ENCODE assay signal across 1 cellular context in genomic region chr12:47818701-47819543, GRCh38.
TF ChIP-seq lines count a peak whose summit lies in the region.

No MANE protein-coding gene starts in this region.

TF ChIP-seq in HEK293, 187 proteins besides CTCF, POLR2A, EP300 and RAD21 (continued from another document):
- TF ChIP-seq PRDM10 (tag by site-specific recombination; IDR thresholded peaks at IDR 0.05) (peak; percentile 67), ZIC2 (tag by site-specific recombination; IDR thresholded peaks at IDR 0.05) (peak; percentile 44)
TF ChIP-seq in HEK293: peak in this region for 27.
